ENCODE assay signal across 9 cellular contexts in genomic region chr10:688287-688620, GRCh38. TPM values are rescaled to one million over a fixed set of nuclear protein-coding genes. Genes with fewer than 3 reads are reported as not detected.
A peak's percentile ranks its signal among the peaks of the same experiment; 100 is the strongest.
DNase-seq lines count a peak whose midpoint lies in the region; ATAC-seq and TF ChIP-seq lines count a peak whose summit lies in the region.
"Had no signal": no experiment of that assay in that cellular context is flagged by ENCODE, and none has a peak within 500 bp of the region (broad histone marks: within the 10 kb centered on the region; RNA-seq: fewer than 3 reads in every experiment).

No MANE protein-coding gene starts in this region.

- peaks cover 6% of the 10 kb centered on the region for H3K79me2 ChIP-seq in parathyroid adenoma

- peaks cover 0 to 12% (median 0%) of the 10 kb centered on the region in 7 donors for H3K27me3 ChIP-seq in heart right ventricle
- no peaks in the 10 kb centered on the region for H3K27me3 ChIP-seq in parathyroid adenoma (ENCODE audit: control insufficient read depth, insufficient read depth, low read length)

- in situ Hi-C loops in Caki2 (cut with HindIII; ENCODE audit: low pct_unique_long_range_greater_than_20kb, low sequenced_read_pairs), result no loop called here

- WGBS in heart right ventricle, 2 donors, result 7 to 8% methylated on average over 11 of the region's 11 CpGs

- intact Hi-C loops in heart right ventricle (cut with DNase I), result loop anchor here in 7 of 10 donors (2.0 to 10.0 kb wide), 5 partner anchors 61 to 177 kb away; no protein-coding TSS in a partner anchor

- H3K36me3 ChIP-seq in SK-N-MC (ENCODE audit: insufficient read depth, low read length), result no peaks in the 10 kb centered on the region
- no peaks in the 10 kb centered on the region for H3K36me3 ChIP-seq in heart right ventricle
- H3K36me3 ChIP-seq in parathyroid adenoma (ENCODE audit: control insufficient read depth, insufficient read depth, low read length), result no peaks in the 10 kb centered on the region

- H3K9me3 ChIP-seq in SK-N-MC (ENCODE audit: low read depth, low read length), result no peaks in the 10 kb centered on the region
- peaks cover 0 to 10% (median 0%) of the 10 kb centered on the region in 11 donors for H3K9me3 ChIP-seq in heart right ventricle
- H3K9me3 ChIP-seq in parathyroid adenoma (ENCODE audit: control insufficient read depth, low read length), result no peaks in the 10 kb centered on the region

- no peak overlapping the region for H2AFZ ChIP-seq in parathyroid adenoma

- H3K4me2 ChIP-seq in parathyroid adenoma (ENCODE audit: low read length), result peak overlapping the region; percentile 95

- H3K27ac ChIP-seq in SK-N-MC (no peak overlapping the region), heart right ventricle (peak overlapping the region in 8 of 10 donors; percentile 71 to 87 (median 86)), parathyroid adenoma (no peak overlapping the region)

- no peak for TF ChIP-seq CTCF in heart right ventricle (IDR thresholded peaks at IDR 0.05)
- TF ChIP-seq CTCF in parathyroid adenoma (IDR thresholded peaks at IDR 0.05), result no peak
- TF ChIP-seq CTCF in GM10266 (IDR thresholded peaks at IDR 0.05; ENCODE audit: control insufficient read depth, insufficient read depth, low read depth, missing control alignments), result no peak

- H3K4me3 ChIP-seq in SK-N-MC (peak overlapping the region; percentile 82), heart right ventricle (peak overlapping the region in 9 of 10 donors; percentile 62 to 92 (median 84)), parathyroid adenoma (ENCODE audit: low read depth, low read length) (peak overlapping the region; percentile 69)

- DNase-seq in Caki2 (ENCODE audit: low read depth) (peak; percentile 23), SK-N-MC (ENCODE audit: low read depth, low spot score) (no peak), heart right ventricle (no peak), NCI-H187 (lab: John Stamatoyannopoulos, UW) (no peak), dedifferentiated amniotic fluid mesenchymal stem cell (ENCODE audit: extremely low spot score) (no peak), GM10266 (ENCODE audit: extremely low spot score) (no peak), SKM-1 (lab: John Stamatoyannopoulos, UW; ENCODE audit: unreplicated experiment) (no peak)
- DNase-seq: activated CD8-positive, alpha-beta T cell treated with anti-CD3 and anti-CD28 coated beads, Interleukin-2, amount 10 ng/mL, durations not matched to agents 7 days and 5 days had no signal

- ATAC-seq in heart right ventricle, result peak in 5 of 8 donors; percentile 2 to 25 (median 7)
- ATAC-seq: activated CD8-positive, alpha-beta T cell treated with anti-CD3 and anti-CD28 coated beads, Interleukin-2, amount 10 ng/mL, durations not matched to agents 7 days and 5 days had no signal

- peaks cover 10 to 36% (median 22%) of the 10 kb centered on the region in 9 donors for H3K4me1 ChIP-seq in heart right ventricle
- H3K4me1 ChIP-seq in parathyroid adenoma, result peaks cover 2% of the 10 kb centered on the region

- peak overlapping the region; percentile 70 for H3K9ac ChIP-seq in SK-N-MC (ENCODE audit: insufficient read length)
- no peak overlapping the region for H3K9ac ChIP-seq in parathyroid adenoma

RNA-seq across cellular contexts. Expression of gene DIP2C, which starts 1.2 kb away (rescaled TPM):
- total RNA-seq in Caki2 (2014; rRNA removed; shearing (Covaris generic); ENCODE audit: low replicate concordance), result 4.9 and 18.5 TPM in 2 replicates
- 10 to 100 TPM; 27.6 to 48.2 (median 35.4) TPM for total RNA-seq in heart right ventricle
- 1 to 10 TPM; 7.1 to 8.6 TPM for polyA plus RNA-seq in heart right ventricle

Comparison
In these comparisons a context has a peak if more than half of its experiments do, and no peak if none do; other contexts are left out.
1. H3K27ac ChIP-seq: peak in heart right ventricle (8 of 10); none in SK-N-MC (single experiment) and parathyroid adenoma (single experiment).
2. Peak in every context shown above with its lines, with median percentiles within 50 percentile points of each other: H3K4me3 ChIP-seq.